Comparison of ENCODE assay signal across 9 cellular contexts in genomic region chr6:111096246-111096645, GRCh38. TPM values are rescaled to one million over a fixed set of nuclear protein-coding genes. Genes with fewer than 3 reads are reported as not detected.
DNase-seq lines count a peak whose midpoint lies in the region; ATAC-seq and TF ChIP-seq lines count a peak whose summit lies in the region.
"Had no signal": no experiment of that assay in that cellular context is flagged by ENCODE, and none has a peak within 500 bp of the region (broad histone marks: within the 10 kb centered on the region; RNA-seq: fewer than 3 reads in every experiment).

No MANE protein-coding gene starts in this region.

- H3K9me3 ChIP-seq in thyroid gland, result no peaks in the 10 kb centered on the region

- peak; percentile 81 for ATAC-seq in activated CD8-positive, alpha-beta T cell treated with anti-CD3 and anti-CD28 coated beads for 36 hours
- no peak for ATAC-seq in activated CD8-positive, alpha-beta T cell treated with anti-CD3 and anti-CD28 coated beads, Interleukin-2, amount 10 ng/mL, durations not matched to agents 7 days and 5 days
- ATAC-seq in GM18520 (IDR thresholded peaks at IDR 0.05; ENCODE audit: unreplicated experiment) (no peak), HG02678 (IDR thresholded peaks at IDR 0.05; ENCODE audit: unreplicated experiment) (no peak)

- H3K36me3 Mint-ChIP-seq in activated CD8-positive, alpha-beta T cell treated with anti-CD3 and anti-CD28 coated beads for 36 hours (ENCODE audit: low read depth), result peaks cover 3% of the 10 kb centered on the region
- H3K36me3 Mint-ChIP-seq in activated CD8-positive, alpha-beta T cell treated with anti-CD3 and anti-CD28 coated beads, Interleukin-2, amount 10 ng/mL, durations not matched to agents 7 days and 5 days (ENCODE audit: low read depth), result peaks cover 4% of the 10 kb centered on the region
- H3K36me3 Mint-ChIP-seq in immature natural killer cell, result no peaks in the 10 kb centered on the region

- peak overlapping the region; percentile 0 to 72 (median 55) for H3K27ac ChIP-seq in thyroid gland

- intact Hi-C loops in activated CD8-positive, alpha-beta T cell treated with anti-CD3 and anti-CD28 coated beads for 36 hours (cut with micrococcal nuclease), result no loop called here
- intact Hi-C loops in thyroid gland (cut with DNase I), result no loop called here

- H3K36me3 ChIP-seq in thyroid gland, result no peaks in the 10 kb centered on the region

- H3K4me1 ChIP-seq in thyroid gland, result peaks cover 6 to 8% of the 10 kb centered on the region in 2 donors

- H3K4me3 Mint-ChIP-seq in activated CD8-positive, alpha-beta T cell treated with anti-CD3 and anti-CD28 coated beads for 36 hours, result no peak overlapping the region
- no peak overlapping the region for H3K4me3 Mint-ChIP-seq in activated CD8-positive, alpha-beta T cell treated with anti-CD3 and anti-CD28 coated beads, Interleukin-2, amount 10 ng/mL, durations not matched to agents 7 days and 5 days
- no peak overlapping the region for H3K4me3 Mint-ChIP-seq in immature natural killer cell

- peaks cover 27% of the 10 kb centered on the region for H3K4me1 Mint-ChIP-seq in activated CD8-positive, alpha-beta T cell treated with anti-CD3 and anti-CD28 coated beads for 36 hours (ENCODE audit: low read depth)
- H3K4me1 Mint-ChIP-seq in activated CD8-positive, alpha-beta T cell treated with anti-CD3 and anti-CD28 coated beads, Interleukin-2, amount 10 ng/mL, durations not matched to agents 7 days and 5 days (ENCODE audit: low read depth), result peaks cover 6% of the 10 kb centered on the region
- no peaks in the 10 kb centered on the region for H3K4me1 Mint-ChIP-seq in immature natural killer cell

- H3K4me3 ChIP-seq in thyroid gland (replicated peaks in 1 of 3), result no peak overlapping the region

- H3K9me3 Mint-ChIP-seq in activated CD8-positive, alpha-beta T cell treated with anti-CD3 and anti-CD28 coated beads for 36 hours, result peaks cover 4% of the 10 kb centered on the region
- H3K9me3 Mint-ChIP-seq in activated CD8-positive, alpha-beta T cell treated with anti-CD3 and anti-CD28 coated beads, Interleukin-2, amount 10 ng/mL, durations not matched to agents 7 days and 5 days (ENCODE audit: insufficient read depth), result no peaks in the 10 kb centered on the region
- H3K9me3 Mint-ChIP-seq in immature natural killer cell, result no peaks in the 10 kb centered on the region

- POLR2A ChIA-PET in activated CD8-positive, alpha-beta T cell treated with anti-CD3 and anti-CD28 coated beads for 36 hours (lab: Charles Lee), result interaction anchor here (1.1 kb wide), 1 partner anchor 9 kb away, joined by 3 read pairs; the partner anchor contains the start of gene SLC16A10
- POLR2A ChIA-PET in activated CD8-positive, alpha-beta T cell treated with anti-CD3 and anti-CD28 coated beads, Interleukin-2, amount 10 ng/mL, durations not matched to agents 7 days and 5 days (lab: Charles Lee), result no interaction called here

- H3K27me3 Mint-ChIP-seq in activated CD8-positive, alpha-beta T cell treated with anti-CD3 and anti-CD28 coated beads for 36 hours, result no peaks in the 10 kb centered on the region
- no peaks in the 10 kb centered on the region for H3K27me3 Mint-ChIP-seq in activated CD8-positive, alpha-beta T cell treated with anti-CD3 and anti-CD28 coated beads, Interleukin-2, amount 10 ng/mL, durations not matched to agents 7 days and 5 days (ENCODE audit: low read depth)
- H3K27me3 Mint-ChIP-seq in immature natural killer cell (ENCODE audit: low read depth in 3 of 3), result peaks cover 0 to 10% (median 8%) of the 10 kb centered on the region in 3 donors

- H3K27ac Mint-ChIP-seq in activated CD8-positive, alpha-beta T cell treated with anti-CD3 and anti-CD28 coated beads for 36 hours, result peak overlapping the region; percentile 51
- no peak overlapping the region for H3K27ac Mint-ChIP-seq in activated CD8-positive, alpha-beta T cell treated with anti-CD3 and anti-CD28 coated beads, Interleukin-2, amount 10 ng/mL, durations not matched to agents 7 days and 5 days
- no peak overlapping the region for H3K27ac Mint-ChIP-seq in immature natural killer cell

- peak; percentile 77 for DNase-seq in activated CD8-positive, alpha-beta T cell treated with anti-CD3 and anti-CD28 coated beads for 36 hours
- DNase-seq in activated CD8-positive, alpha-beta T cell treated with anti-CD3 and anti-CD28 coated beads, Interleukin-2, amount 10 ng/mL, durations not matched to agents 7 days and 5 days, result no peak
- DNase-seq in SW480 (ENCODE audit: low spot score) (peak; percentile 85), thyroid gland (peak; percentile 91 to 93), immature natural killer cell (no peak)
- DNase-seq in effector CD8-positive, alpha-beta T cell (lab: John Stamatoyannopoulos, UW), result peak; percentile 44

- no peaks in the 10 kb centered on the region for H3K27me3 ChIP-seq in thyroid gland

- TF ChIP-seq POLR2A in thyroid gland (IDR thresholded peaks at IDR 0.05), result no peak

- 17% methylated on average over 3 of the region's 3 CpGs for WGBS in thyroid gland, 2 donors

- CTCF ChIA-PET in activated CD8-positive, alpha-beta T cell treated with anti-CD3 and anti-CD28 coated beads for 36 hours (lab: Charles Lee), result interaction anchor here (1.0 to 1.3 kb wide), 2 partner anchors 39 to 114 kb away, joined by 3 to 4 read pairs; no protein-coding TSS in a partner anchor
- CTCF ChIA-PET in activated CD8-positive, alpha-beta T cell treated with anti-CD3 and anti-CD28 coated beads, Interleukin-2, amount 10 ng/mL, durations not matched to agents 7 days and 5 days (lab: Charles Lee), result no interaction called here

- TF ChIP-seq CTCF in activated CD8-positive, alpha-beta T cell treated with anti-CD3 and anti-CD28 coated beads for 36 hours (IDR thresholded peaks at IDR 0.05), result no peak
- TF ChIP-seq CTCF in thyroid gland (IDR thresholded peaks at IDR 0.05), result no peak

RNA-seq across cellular contexts. Expression of gene SLC16A10, which starts 8.9 kb away (rescaled TPM):
- 10 to 100 TPM; 11.5 to 12.2 TPM for total RNA-seq in activated CD8-positive, alpha-beta T cell treated with anti-CD3 and anti-CD28 coated beads for 36 hours
- total RNA-seq in activated CD8-positive, alpha-beta T cell treated with anti-CD3 and anti-CD28 coated beads, Interleukin-2, amount 10 ng/mL, durations not matched to agents 7 days and 5 days, result 1 to 10 TPM; 6.3 to 6.4 TPM
- total RNA-seq in thyroid gland, result 10 to 100 TPM; 18.7 to 35.8 (median 22.1) TPM
- polyA plus RNA-seq in immature natural killer cell, result not detected
- polyA plus RNA-seq: AG04450 had no signal

Comparison
In these comparisons a context has a peak if more than half of its experiments do, and no peak if none do; other contexts are left out.
1. DNase-seq: peak in activated CD8-positive, alpha-beta T cell treated with anti-CD3 and anti-CD28 coated beads for 36 hours (single experiment), SW480 (single experiment), effector CD8-positive, alpha-beta T cell (single experiment) and thyroid gland (2 of 2); none in activated CD8-positive, alpha-beta T cell treated with anti-CD3 and anti-CD28 coated beads, Interleukin-2, amount 10 ng/mL, durations not matched to agents 7 days and 5 days (single experiment) and immature natural killer cell (0 of 3).